8 cellular contexts compared by ENCODE assay signal in genomic region chr19:48332351-48332661, GRCh38. TPM values are rescaled to one million over a fixed set of nuclear protein-coding genes. Genes with fewer than 3 reads are reported as not detected.
DNase-seq lines count a peak whose midpoint lies in the region; ATAC-seq and TF ChIP-seq lines count a peak whose summit lies in the region.

No MANE protein-coding gene starts in this region.

- H3K27me3 Mint-ChIP-seq in MCF 10A (ENCODE audit: insufficient read depth, unreplicated experiment) (no peaks in the 10 kb centered on the region), type B pancreatic cell (peaks cover 3% of the 10 kb centered on the region)

- no peaks in the 10 kb centered on the region for H3K27me3 ChIP-seq in heart left ventricle
- no peaks in the 10 kb centered on the region for H3K27me3 ChIP-seq in mononuclear cell (ENCODE audit: insufficient read depth, low read length)

- peaks cover 0 to 71% (median 25%) of the 10 kb centered on the region in 12 donors for H3K4me1 ChIP-seq in heart left ventricle
- peaks cover 70% of the 10 kb centered on the region for H3K4me1 ChIP-seq in mononuclear cell (ENCODE audit: insufficient read depth, low read length)

- H3K27ac Mint-ChIP-seq in MCF 10A (ENCODE audit: low read depth, unreplicated experiment) = peak overlapping the region; percentile 85
- peak overlapping the region; percentile 96 for H3K27ac Mint-ChIP-seq in type B pancreatic cell

- H3K9me3 Mint-ChIP-seq in MCF 10A (ENCODE audit: unreplicated experiment) (no peaks in the 10 kb centered on the region), type B pancreatic cell (no peaks in the 10 kb centered on the region)

- intact Hi-C loops in heart left ventricle (cut with DNase I) = loop anchor here in 3 of 10 donors (2.0 to 10.0 kb wide), 3 partner anchors 42 to 68 kb away; no protein-coding TSS in a partner anchor
- intact Hi-C loops in Right ventricle myocardium superior (cut with DNase I) = no loop called here
- intact Hi-C loops in MCF 10A (cut with micrococcal nuclease) = loop anchor here (5.0 kb wide), 1 partner anchor 60 kb away; the partner anchor contains the start of genes GRIN2D and KDELR1

- TF ChIP-seq CTCF in heart left ventricle (IDR thresholded peaks at IDR 0.05) (no peak), MCF 10A (IDR thresholded peaks at IDR 0.05; ENCODE audit: unreplicated experiment) (no peak), type B pancreatic cell (conservative IDR thresholded peaks at IDR 0.05) (no peak)

- H3K9me3 ChIP-seq in heart left ventricle = peaks cover 0 to 7% (median 0%) of the 10 kb centered on the region in 12 donors
- no peaks in the 10 kb centered on the region for H3K9me3 ChIP-seq in mononuclear cell (ENCODE audit: low read depth, low read length)

- H3K4me1 Mint-ChIP-seq in MCF 10A (ENCODE audit: insufficient read depth, unreplicated experiment) (peaks cover 32% of the 10 kb centered on the region), type B pancreatic cell (ENCODE audit: unreplicated experiment) (peaks cover 28% of the 10 kb centered on the region)

- peaks cover 50% of the 10 kb centered on the region for H3K36me3 Mint-ChIP-seq in MCF 10A (ENCODE audit: insufficient read depth, unreplicated experiment)
- peaks cover 3% of the 10 kb centered on the region for H3K36me3 Mint-ChIP-seq in type B pancreatic cell

- ATAC-seq in heart left ventricle (no peak), Right ventricle myocardium superior (ENCODE audit: poor library complexity) (no peak)

- H3K4me3 Mint-ChIP-seq in MCF 10A (ENCODE audit: unreplicated experiment) = peak overlapping the region; percentile 89
- H3K4me3 Mint-ChIP-seq in type B pancreatic cell = peak overlapping the region; percentile 86

- DNase-seq in heart left ventricle (no peak), Right ventricle myocardium superior (no peak), MCF 10A (ENCODE audit: unreplicated experiment) (no peak), type B pancreatic cell (ENCODE audit: extremely low spot score, unreplicated experiment) (no peak), DMS153 treated with DMSO at 0.1 percent for 48 hours (lab: John Stamatoyannopoulos, UW; ENCODE audit: unreplicated experiment) (no peak), HPDE6-E6E7 (ENCODE audit: extremely low spot score) (no peak)
- DNase-seq in effector CD4-positive, alpha-beta T cell = no peak

- CTCF ChIA-PET in MCF 10A (lab: Yijun Ruan, JAX) = interaction anchor here (0.9 to 3.7 kb wide), 7 partner anchors 10 to 158 kb away, joined by 3 to 33 read pairs (median 7); partner anchors contain the start of gene KDELR1

- 43 to 58% (median 55%) methylated on average over 6 of the region's 6 CpGs for WGBS in heart left ventricle, 4 donors

- H3K4me3 ChIP-seq in heart left ventricle = peak overlapping the region in 11 of 12 donors; percentile 3 to 63 (median 50)
- H3K4me3 ChIP-seq in mononuclear cell (ENCODE audit: low read length) = peak overlapping the region; percentile 22

- H3K27ac ChIP-seq in heart left ventricle = peak overlapping the region; percentile 51 to 93 (median 87)

- BruUV-seq in MCF 10A (replicated peaks; lab: Mats Ljungman, UMichigan) = no TSS peak

- TF ChIP-seq POLR2A in heart left ventricle (IDR thresholded peaks at IDR 0.05) = no peak

- POLR2A ChIA-PET in MCF 10A (lab: Yijun Ruan, JAX) = interaction anchor here (0.7 to 4.2 kb wide), 10 partner anchors 9 to 287 kb away, joined by 3 to 139 read pairs (median 4); partner anchors contain the start of genes EMP3, GRWD1, KDELR1 and SPHK2

- H3K36me3 ChIP-seq in heart left ventricle = peaks cover 0 to 44% (median 3%) of the 10 kb centered on the region in 9 donors

RNA-seq across cellular contexts. Expression of gene EMP3, which starts 7.0 kb away (rescaled TPM):
- total RNA-seq in heart left ventricle (100 to 1,000 TPM in 1 of 9 donors, 10 to 100 TPM in 8; 17.7 to 105 (median 57.8) TPM), Right ventricle myocardium superior (41.8 TPM), MCF 10A (2022) (190 and 198 TPM in 2 replicates), mononuclear cell (230 TPM), type B pancreatic cell (ENCODE audit: low replicate concordance) (3.8 and 47.8 TPM in 2 replicates)
- polyA plus RNA-seq in heart left ventricle = 10 to 100 TPM; 60.5 to 91.9 TPM

RNA-seq across cellular contexts. Expression of gene TMEM143, which starts 31.4 kb away (rescaled TPM):
- total RNA-seq in heart left ventricle (10 to 100 TPM; 28.3 to 96.1 (median 66.2) TPM), Right ventricle myocardium superior (105 TPM), MCF 10A (2022) (6.0 and 7.6 TPM in 2 replicates), mononuclear cell (3.4 TPM), type B pancreatic cell (ENCODE audit: low replicate concordance) (8.6 and 12.8 TPM in 2 replicates)
- 10 to 100 TPM; 12.9 to 41.0 TPM for polyA plus RNA-seq in heart left ventricle

RNA-seq across cellular contexts. Expression of gene SYNGR4, which starts 31.9 kb away (rescaled TPM):
- total RNA-seq in heart left ventricle (not detected), Right ventricle myocardium superior (not detected), MCF 10A (2022) (not detected in 2 replicates), mononuclear cell (not detected), type B pancreatic cell (ENCODE audit: low replicate concordance) (not detected in 2 replicates)
- polyA plus RNA-seq in heart left ventricle = not detected

RNA-seq across cellular contexts. Expression of gene KDELR1, which starts 59.0 kb away (rescaled TPM):
- total RNA-seq in heart left ventricle (100 to 1,000 TPM in 1 of 9 donors, 10 to 100 TPM in 8; 64.5 to 109 (median 79.1) TPM), Right ventricle myocardium superior (69.5 TPM), MCF 10A (2022) (113 and 134 TPM in 2 replicates), mononuclear cell (20.0 TPM), type B pancreatic cell (ENCODE audit: low replicate concordance) (227 and 245 TPM in 2 replicates)
- polyA plus RNA-seq in heart left ventricle = 100 to 1,000 TPM in 1 of 2 donors, 10 to 100 TPM in 1; 60.0 to 113 TPM
